In genomic region chr4:188162698-188163097, GRCh38 we compare ENCODE assay signal across 36 cellular contexts. TPM values are rescaled to one million over a fixed set of nuclear protein-coding genes. Genes with fewer than 3 reads are reported as not detected.
"Had no signal": no experiment of that assay in that cellular context is flagged by ENCODE, and none has a peak within 500 bp of the region (broad histone marks: within the 10 kb centered on the region; RNA-seq: fewer than 3 reads in every experiment).

No MANE protein-coding gene starts in this region.

- H3K4me3 Mint-ChIP-seq: activated CD4-positive, alpha-beta T cell treated with anti-CD3 and anti-CD28 coated beads for 36 hours; activated CD4-positive, alpha-beta T cell treated with anti-CD3 and anti-CD28 coated beads, Interleukin-2, amount 10 ng/mL, durations not matched to agents 7 days and 5 days; activated naive CD4-positive, alpha-beta T cell treated with anti-CD3 and anti-CD28 coated beads, Interleukin-2, amount 50 U/mL, for 24 hours; activated naive CD8-positive, alpha-beta T cell treated with anti-CD3 and anti-CD28 coated beads, Interleukin-2, amount 10 ng/mL, durations not matched to agents 7 days and 5 days; activated T-cell treated with anti-CD3 and anti-CD28 coated beads, Interleukin-2, amount 50 U/mL, for 72 hours; activated T-helper 17 cell treated with anti-CD3 and anti-CD28 coated beads, Interleukin-2, amount 50 U/mL, for 72 hours; central memory CD8-positive, alpha-beta T cell had no signal

- H3K27ac Mint-ChIP-seq: activated CD4-positive, alpha-beta T cell treated with anti-CD3 and anti-CD28 coated beads for 36 hours; activated CD4-positive, alpha-beta T cell treated with anti-CD3 and anti-CD28 coated beads, Interleukin-2, amount 10 ng/mL, durations not matched to agents 7 days and 5 days; activated naive CD4-positive, alpha-beta T cell treated with anti-CD3 and anti-CD28 coated beads, Interleukin-2, amount 50 U/mL, for 24 hours; activated naive CD8-positive, alpha-beta T cell treated with anti-CD3 and anti-CD28 coated beads, Interleukin-2, amount 10 ng/mL, durations not matched to agents 7 days and 5 days; activated T-cell treated with anti-CD3 and anti-CD28 coated beads, Interleukin-2, amount 50 U/mL, for 72 hours; activated T-helper 17 cell treated with anti-CD3 and anti-CD28 coated beads, Interleukin-2, amount 50 U/mL, for 72 hours had no signal

- H3K36me3 Mint-ChIP-seq: activated naive CD4-positive, alpha-beta T cell treated with anti-CD3 and anti-CD28 coated beads, Interleukin-2, amount 50 U/mL, for 24 hours; activated naive CD8-positive, alpha-beta T cell treated with anti-CD3 and anti-CD28 coated beads, Interleukin-2, amount 10 ng/mL, durations not matched to agents 7 days and 5 days had no signal

- H3K27ac ChIP-seq: ascending aorta, cardiac muscle cell, Peyer's patch, SJSA1 had no signal

- H3K4me1 Mint-ChIP-seq: activated CD4-positive, alpha-beta T cell treated with anti-CD3 and anti-CD28 coated beads for 36 hours; activated CD4-positive, alpha-beta T cell treated with anti-CD3 and anti-CD28 coated beads, Interleukin-2, amount 10 ng/mL, durations not matched to agents 7 days and 5 days; activated naive CD4-positive, alpha-beta T cell treated with anti-CD3 and anti-CD28 coated beads, Interleukin-2, amount 50 U/mL, for 24 hours; activated naive CD8-positive, alpha-beta T cell treated with anti-CD3 and anti-CD28 coated beads, Interleukin-2, amount 10 ng/mL, durations not matched to agents 7 days and 5 days; activated T-helper 17 cell treated with anti-CD3 and anti-CD28 coated beads, Interleukin-2, amount 50 U/mL, for 72 hours; central memory CD8-positive, alpha-beta T cell had no signal

- H3K27me3 Mint-ChIP-seq: activated CD4-positive, alpha-beta T cell treated with anti-CD3 and anti-CD28 coated beads for 36 hours; activated CD4-positive, alpha-beta T cell treated with anti-CD3 and anti-CD28 coated beads, Interleukin-2, amount 10 ng/mL, durations not matched to agents 7 days and 5 days; activated naive CD4-positive, alpha-beta T cell treated with anti-CD3 and anti-CD28 coated beads, Interleukin-2, amount 50 U/mL, for 24 hours; activated naive CD8-positive, alpha-beta T cell treated with anti-CD3 and anti-CD28 coated beads, Interleukin-2, amount 10 ng/mL, durations not matched to agents 7 days and 5 days; activated T-helper 17 cell treated with anti-CD3 and anti-CD28 coated beads, Interleukin-2, amount 50 U/mL, for 72 hours; central memory CD8-positive, alpha-beta T cell had no signal

- H3K9me3 Mint-ChIP-seq: activated naive CD4-positive, alpha-beta T cell treated with anti-CD3 and anti-CD28 coated beads, Interleukin-2, amount 50 U/mL, for 24 hours had no signal

- ATAC-seq: activated CD4-positive, alpha-beta T cell treated with anti-CD3 and anti-CD28 coated beads for 36 hours; activated CD4-positive, CD25-positive, alpha-beta regulatory T cell treated with anti-CD3 and anti-CD28 coated beads, Interleukin-2, amount 50 U/mL, for 24 hours; activated T-cell treated with anti-CD3 and anti-CD28 coated beads, Interleukin-2, amount 50 U/mL, for 72 hours; activated T-helper 17 cell treated with anti-CD3 and anti-CD28 coated beads, Interleukin-2, amount 50 U/mL, for 72 hours; PC-3 had no signal

- DNase-seq: activated CD4-positive, alpha-beta T cell treated with anti-CD3 and anti-CD28 coated beads for 36 hours; activated CD4-positive, alpha-beta T cell treated with anti-CD3 and anti-CD28 coated beads, Interleukin-2, amount 10 ng/mL, durations not matched to agents 7 days and 5 days; activated CD4-positive, alpha-beta T cell treated with anti-CD3 and anti-CD28 coated beads, Interleukin-2, amount 50 U/mL, for 48 hours; activated effector memory CD4-positive, alpha-beta T cell treated with anti-CD3 and anti-CD28 coated beads, Interleukin-2, amount 50 U/mL, for 16 hours; activated naive CD4-positive, alpha-beta T cell; activated naive CD8-positive, alpha-beta T cell treated with anti-CD3 and anti-CD28 coated beads, Interleukin-2, amount 10 ng/mL, durations not matched to agents 7 days and 5 days; activated T-cell treated with anti-CD3 and anti-CD28 coated beads, Interleukin-2, amount 50 U/mL, for 1 hour; activated T-cell treated with anti-CD3 and anti-CD28 coated beads, Interleukin-2, amount 50 U/mL, for 72 hours; amygdala; Karpas-422; KBM-7; NCI-H1048; NCI-H1105 treated with DMSO at 0.1 percent for 48 hours; NCI-H1436; NCI-H1694; NCI-H1930; NCI-H2171; NCI-H510A; NCI-H526; NCI-H748 treated with DMSO at 0.1 percent for 48 hours; NK-92 treated with Interleukin-12 subunit alpha and Interleukin-12 subunit beta, amount 100 ng/mL, for 24 hours; PC-3; Peyer's patch; RPMI8226; SHP77 treated with DMSO at 0.1 percent for 48 hours; T1000 had no signal

RNA-seq across cellular contexts. Expression of gene TRIML1, which starts 23.5 kb away (rescaled TPM):
- total RNA-seq: activated CD4-positive, alpha-beta T cell treated with anti-CD3 and anti-CD28 coated beads for 36 hours; activated CD4-positive, alpha-beta T cell treated with anti-CD3 and anti-CD28 coated beads, Interleukin-2, amount 10 ng/mL, durations not matched to agents 7 days and 5 days; activated naive CD8-positive, alpha-beta T cell treated with anti-CD3 and anti-CD28 coated beads, Interleukin-2, amount 10 ng/mL, durations not matched to agents 7 days and 5 days; activated T-cell treated with anti-CD3 and anti-CD28 coated beads, Interleukin-2, amount 50 U/mL, for 72 hours; activated T-helper 17 cell treated with anti-CD3 and anti-CD28 coated beads, Interleukin-2, amount 50 U/mL, for 72 hours; ascending aorta; cardiac muscle cell; MCF 10A; PC-3; Peyer's patch; SJSA1; T-helper 1 cell treated with Interleukin-12 subunit alpha and Interleukin-12 subunit beta and Interleukin-4 antibody, amounts not matched to agents 30 ng/mL and 1 ng/mL, for 36 hours; T-helper 2 cell treated with Interferon-gamma antibody and Interleukin-4, amounts not matched to agents 100 ng/mL and 5 ng/mL, for 36 hours had no signal

RNA-seq across cellular contexts. Expression of gene TRIML2, which starts 53.3 kb away (rescaled TPM):
- total RNA-seq: activated CD4-positive, alpha-beta T cell treated with anti-CD3 and anti-CD28 coated beads for 36 hours; activated CD4-positive, alpha-beta T cell treated with anti-CD3 and anti-CD28 coated beads, Interleukin-2, amount 10 ng/mL, durations not matched to agents 7 days and 5 days; activated naive CD8-positive, alpha-beta T cell treated with anti-CD3 and anti-CD28 coated beads, Interleukin-2, amount 10 ng/mL, durations not matched to agents 7 days and 5 days; activated T-cell treated with anti-CD3 and anti-CD28 coated beads, Interleukin-2, amount 50 U/mL, for 72 hours; activated T-helper 17 cell treated with anti-CD3 and anti-CD28 coated beads, Interleukin-2, amount 50 U/mL, for 72 hours; ascending aorta; cardiac muscle cell; PC-3; Peyer's patch; SJSA1; T-helper 1 cell treated with Interleukin-12 subunit alpha and Interleukin-12 subunit beta and Interleukin-4 antibody, amounts not matched to agents 30 ng/mL and 1 ng/mL, for 36 hours; T-helper 2 cell treated with Interferon-gamma antibody and Interleukin-4, amounts not matched to agents 100 ng/mL and 5 ng/mL, for 36 hours had no signal
